8 cellular contexts compared by ENCODE assay signal in the genomic region with DNA sequence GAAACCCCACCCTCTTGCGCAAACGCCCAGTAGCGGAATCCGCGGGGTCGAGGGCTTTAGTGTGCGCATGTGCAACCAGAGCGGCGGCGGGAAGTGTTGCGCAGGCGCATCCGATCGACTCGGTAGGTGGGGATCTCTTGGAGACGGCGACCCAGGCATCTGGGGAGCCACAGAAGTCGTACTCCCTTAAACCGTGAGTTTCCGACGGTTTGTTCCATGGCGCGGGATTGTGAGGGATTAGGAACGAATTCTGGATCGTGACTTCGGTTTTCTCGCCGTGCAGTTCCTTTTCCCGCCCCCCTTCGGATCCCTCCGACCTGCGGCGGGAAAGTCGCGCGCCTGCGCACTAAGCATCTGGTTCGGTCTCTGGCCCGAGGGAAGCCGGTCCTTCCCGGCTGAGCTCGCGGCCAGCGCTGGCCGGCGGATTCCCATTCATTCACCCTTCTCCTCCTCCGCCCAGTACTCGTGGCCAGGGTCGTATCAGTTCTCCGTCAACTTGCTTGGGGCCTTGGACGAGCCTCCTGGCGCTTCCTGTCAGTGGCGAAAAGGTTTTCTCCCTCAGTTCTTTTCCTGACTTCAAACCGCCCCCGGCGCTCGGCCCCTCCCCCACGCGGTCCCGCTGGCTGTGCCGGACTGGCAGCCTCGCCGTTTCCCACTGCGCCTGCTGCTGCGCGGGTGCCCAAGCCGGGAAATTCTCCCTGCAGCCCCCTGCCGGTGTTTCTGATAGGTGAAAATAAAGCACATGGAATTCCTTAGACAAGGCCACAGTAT. TPM values are rescaled to one million over a fixed set of nuclear protein-coding genes. Genes with fewer than 3 reads are reported as not detected.
DNase-seq lines count a peak whose midpoint lies in the region; ATAC-seq, FAIRE-seq and TF ChIP-seq lines count a peak whose summit lies in the region.

A gene (plus strand): TSS at position 96 of the 771 bp plus-strand sequence. CDS start 866 bp downstream, outside the sequence.

- intact Hi-C loops in natural killer cell (cut with micrococcal nuclease): no loop called here

- H3K27ac Mint-ChIP-seq in natural killer cell: no peak within 1 kb of the TSS

- peaks cover 23% of the 10 kb centered on the region for H3K36me3 ChIP-seq in KOPT-K1 (ENCODE audit: insufficient read depth, low read length)

- ATAC-seq in GM21786 (IDR thresholded peaks at IDR 0.05; ENCODE audit: unreplicated experiment) (peak; percentile 72), natural killer cell (peak; percentile 81 to 84 (median 83))

- H3K9me3 Mint-ChIP-seq in natural killer cell: no peaks in the 10 kb centered on the region

- H3K9me3 ChIP-seq in KOPT-K1 (ENCODE audit: insufficient read depth, low read length, poor library complexity, severe bottlenecking): no peaks in the 10 kb centered on the region

- DNase-seq in EH (ENCODE audit: low read depth) (peak; percentile 90), RCC 7860 (ENCODE audit: low spot score) (peak; percentile 81), fibroblast of peridontal ligament (ENCODE audit: extremely low read depth) (peak; percentile 94), natural killer cell (peak; percentile 80)
- DNase-seq in activated T-helper 1 cell treated with anti-CD3 and anti-CD28 coated beads, Interleukin-2, amount 50 U/mL, for 16 hours (ENCODE audit: low read depth in 1 of 2, low spot score in 1 of 2): peak; percentile 45 to 76
- DNase-seq in stimulated activated naive CD4-positive, alpha-beta T cell (lab: John Stamatoyannopoulos, UW): peak; percentile 65 to 89 (median 75)

- H3K4me3 Mint-ChIP-seq in natural killer cell: no peak within 1 kb of the TSS

- FAIRE-seq in RCC 7860 (lab: Jason Lieb, UNC): peak; percentile 44

- H3K27ac ChIP-seq in KOPT-K1 (ENCODE audit: low read depth, low read length, poor library complexity, severe bottlenecking): peak within 1 kb of the TSS; percentile 90

- H3K27me3 Mint-ChIP-seq in natural killer cell (ENCODE audit: low read depth in 2 of 2): no peaks in the 10 kb centered on the region

- H3K4me1 Mint-ChIP-seq in natural killer cell: peaks cover 11 to 19% of the 10 kb centered on the region in 2 donors

- H3K36me3 Mint-ChIP-seq in natural killer cell: no peaks in the 10 kb centered on the region

- peak; percentile 29 for TF ChIP-seq CTCF in natural killer cell (IDR thresholded peaks at IDR 0.05)

RNA-seq across cellular contexts. Expression of the gene that starts here (rescaled TPM):
- total RNA-seq in natural killer cell: 10 to 100 TPM in 1 of 3 donors, 1 to 10 TPM in 2; 7.2 to 11.4 (median 7.9) TPM

Comparison
In these comparisons a context has a peak if more than half of its experiments do, and no peak if none do; other contexts are left out.
1. Peak in every context shown above with its lines: DNase-seq, ATAC-seq and H3K27ac ChIP-seq.